ENCODE assay signal across 18 cellular contexts in genomic region chr2:75406138-75406537, GRCh38.
"Had no signal": no experiment of that assay in that cellular context is flagged by ENCODE, and none has a peak within 500 bp of the region (broad histone marks: within the 10 kb centered on the region; RNA-seq: fewer than 3 reads in every experiment).

No MANE protein-coding gene starts in this region.

- H3K4me2 ChIP-seq: smooth muscle cell had no signal

- H3K27ac ChIP-seq: gastrocnemius medialis, heart left ventricle had no signal

- H3K4me3 Mint-ChIP-seq: activated T-helper 1 cell treated with anti-CD3 and anti-CD28 coated beads, Interleukin-12 subunit alpha, Interleukin-12 subunit beta, Interleukin-2, Interleukin-4 antibody, amounts not matched to agents 30 ng/mL and 10 ng/mL and 1 ng/mL, durations not matched to agents 14 hours and 24 hours and 36 hours; immature natural killer cell; stimulated activated naive CD8-positive, alpha-beta T cell treated with anti-CD3 and anti-CD28 coated beads, Interleukin-15, amount 100 ng/mL, for 72 hours had no signal

- H3K36me3 ChIP-seq: gastrocnemius medialis, heart left ventricle had no signal

- H3K4me3 ChIP-seq: gastrocnemius medialis, heart left ventricle, smooth muscle cell had no signal

- ATAC-seq: activated naive CD4-positive, alpha-beta T cell treated with anti-CD3 and anti-CD28 coated beads, Interleukin-2, amount 50 U/mL, for 72 hours; esophagus mucosa; gastrocnemius medialis; heart left ventricle; left ventricle myocardium superior; sciatic nerve; stimulated activated naive CD8-positive, alpha-beta T cell treated with anti-CD3 and anti-CD28 coated beads, Interleukin-15, amount 100 ng/mL, for 72 hours had no signal

- H3K27ac Mint-ChIP-seq: activated naive CD4-positive, alpha-beta T cell treated with anti-CD3 and anti-CD28 coated beads, Interleukin-2, amount 50 U/mL, for 72 hours; activated T-helper 1 cell treated with anti-CD3 and anti-CD28 coated beads, Interleukin-12 subunit alpha, Interleukin-12 subunit beta, Interleukin-2, Interleukin-4 antibody, amounts not matched to agents 30 ng/mL and 10 ng/mL and 1 ng/mL, durations not matched to agents 14 hours and 24 hours and 36 hours; immature natural killer cell; stimulated activated naive CD8-positive, alpha-beta T cell treated with anti-CD3 and anti-CD28 coated beads, Interleukin-15, amount 100 ng/mL, for 72 hours had no signal

- H3K4me1 ChIP-seq: gastrocnemius medialis, heart left ventricle had no signal

- DNase-seq: activated CD4-positive, alpha-beta T cell treated with anti-CD3 and anti-CD28 coated beads, Interleukin-2, amount 50 U/mL, for 4 hours; activated CD4-positive, CD25-positive, alpha-beta regulatory T cell treated with anti-CD3 and anti-CD28 coated beads, Interleukin-2, amount 50 U/mL, for 72 hours; activated gamma-delta T cell treated with Interleukin-2 at 50 U/mL for 16 hours; amniotic stem cell; effector CD4-positive, alpha-beta T cell; gastrocnemius medialis; heart left ventricle; immature natural killer cell; left ventricle myocardium superior; stimulated activated CD4-positive, alpha-beta T cell treated with anti-CD3 and anti-CD28 coated beads, Interleukin-4, amount 100 ng/mL, for 1 hour; stimulated activated naive CD8-positive, alpha-beta T cell treated with anti-CD3 and anti-CD28 coated beads, Interleukin-15, amount 100 ng/mL, for 72 hours; T1000; trophoblast cell had no signal

- H3K36me3 Mint-ChIP-seq: immature natural killer cell had no signal

- H3K27me3 Mint-ChIP-seq: stimulated activated naive CD8-positive, alpha-beta T cell treated with anti-CD3 and anti-CD28 coated beads, Interleukin-15, amount 100 ng/mL, for 72 hours had no signal

- H3K4me1 Mint-ChIP-seq: immature natural killer cell had no signal

- H3K9me3 Mint-ChIP-seq: activated T-helper 1 cell treated with anti-CD3 and anti-CD28 coated beads, Interleukin-12 subunit alpha, Interleukin-12 subunit beta, Interleukin-2, Interleukin-4 antibody, amounts not matched to agents 30 ng/mL and 10 ng/mL and 1 ng/mL, durations not matched to agents 14 hours and 24 hours and 36 hours had no signal
